ENCODE assay signal across 9 cellular contexts in the genomic region with DNA sequence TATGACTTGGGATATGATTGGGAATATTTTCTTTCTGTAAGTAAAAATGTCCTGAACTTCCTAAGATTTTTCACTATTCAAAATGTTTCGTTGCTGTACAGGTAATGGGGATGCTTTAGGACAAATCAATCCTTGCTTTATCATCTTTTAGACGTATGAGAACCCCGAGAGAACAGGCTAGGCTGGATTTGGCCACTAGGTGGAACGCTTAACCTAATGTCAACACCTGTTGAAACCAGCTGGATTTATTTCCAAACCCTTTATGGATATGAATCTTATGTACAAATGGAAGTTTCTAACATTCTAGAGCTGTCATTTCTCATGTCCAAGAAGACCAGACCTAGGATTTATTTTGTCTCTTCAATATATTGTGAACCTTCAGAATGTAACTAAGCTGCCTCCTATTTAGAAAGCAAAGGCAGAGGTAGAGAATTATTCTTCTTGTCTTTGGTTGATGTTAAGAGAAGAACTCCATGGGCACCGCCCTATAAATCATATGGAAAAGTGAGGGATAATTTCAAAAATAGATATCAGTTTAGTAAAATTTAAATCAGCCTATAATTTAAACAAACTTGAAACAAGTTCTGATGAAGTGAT.
DNase-seq lines count a peak whose midpoint lies in the region; ATAC-seq and TF ChIP-seq lines count a peak whose summit lies in the region.
"Had no signal": no experiment of that assay in that cellular context is flagged by ENCODE, and none has a peak within 500 bp of the region (broad histone marks: within the 10 kb centered on the region; RNA-seq: fewer than 3 reads in every experiment).

No MANE protein-coding gene starts in this region.

- H3K4me1 ChIP-seq in Caco-2, result no peaks in the 10 kb centered on the region
- H3K4me1 ChIP-seq in neural progenitor cell, result no peaks in the 10 kb centered on the region
- H3K4me1 ChIP-seq in vagina, result no peaks in the 10 kb centered on the region

- peaks cover 3% of the 10 kb centered on the region for H3K27me3 Mint-ChIP-seq in Caco-2 (ENCODE audit: insufficient read depth, unreplicated experiment)
- H3K27me3 Mint-ChIP-seq in neural progenitor cell (ENCODE audit: insufficient read depth, low read depth), result peaks cover 10% of the 10 kb centered on the region

- H3K27ac Mint-ChIP-seq in Caco-2 (ENCODE audit: unreplicated experiment), result no peak overlapping the region
- H3K27ac Mint-ChIP-seq in neural progenitor cell, result no peak overlapping the region

- H3K27me3 ChIP-seq in Caco-2 (replicated peaks; ENCODE audit: control insufficient read depth, insufficient read depth, low read length), result no peaks in the 10 kb centered on the region
- H3K27me3 ChIP-seq in neural progenitor cell, result no peaks in the 10 kb centered on the region
- H3K27me3 ChIP-seq in vagina, result no peaks in the 10 kb centered on the region

- H3K4me3 Mint-ChIP-seq in Caco-2 (ENCODE audit: unreplicated experiment), result no peak overlapping the region
- no peak overlapping the region for H3K4me3 Mint-ChIP-seq in neural progenitor cell

- CTCF ChIA-PET in Caco-2 (lab: Charles Lee), result interaction anchor here (1.0 to 1.4 kb wide), 2 partner anchors 415 to 418 kb away, joined by 3 to 4 read pairs; no protein-coding TSS in a partner anchor

- H3K36me3 Mint-ChIP-seq in Caco-2 (ENCODE audit: insufficient read depth, unreplicated experiment) (no peaks in the 10 kb centered on the region), neural progenitor cell (no peaks in the 10 kb centered on the region)

- H3K9ac ChIP-seq in neural progenitor cell, result no peak overlapping the region

- peak; percentile 84 for ATAC-seq in GM19035 (IDR thresholded peaks at IDR 0.05; ENCODE audit: unreplicated experiment)
- ATAC-seq in HG03439 (IDR thresholded peaks at IDR 0.05; ENCODE audit: unreplicated experiment), result peak; percentile 78

- H3K4me1 Mint-ChIP-seq in Caco-2 (ENCODE audit: low read depth, unreplicated experiment) (no peaks in the 10 kb centered on the region), neural progenitor cell (no peaks in the 10 kb centered on the region)

- no peaks in the 10 kb centered on the region for H3F3A ChIP-seq in neural progenitor cell (ENCODE audit: low read depth)

- intact Hi-C loops in Caco-2 (cut with micrococcal nuclease; ENCODE audit: unreplicated experiment) (loop anchor here (2.0 to 10.0 kb wide), 2 partner anchors 58 to 552 kb away; no protein-coding TSS in a partner anchor), vagina (cut with DNase I) (loop anchor here (10.0 kb wide), 1 partner anchor 548 kb away; no protein-coding TSS in a partner anchor)

- BruUV-seq in Caco-2 (replicated peaks; lab: Mats Ljungman, UMichigan), result no TSS peak

- H3K9me3 ChIP-seq in Caco-2 (no peaks in the 10 kb centered on the region), neural progenitor cell (ENCODE audit: low read depth) (no peaks in the 10 kb centered on the region), vagina (no peaks in the 10 kb centered on the region)

- H3K27ac ChIP-seq in neural progenitor cell, result no peak overlapping the region
- no peak overlapping the region for H3K27ac ChIP-seq in vagina
- H3K27ac ChIP-seq: SK-N-MC had no signal

- H3K36me3 ChIP-seq in Caco-2 (ENCODE audit: control insufficient read depth, insufficient read depth, low read length) (no peaks in the 10 kb centered on the region), neural progenitor cell (no peaks in the 10 kb centered on the region), vagina (no peaks in the 10 kb centered on the region)

- TF ChIP-seq CTCF in Caco-2 (IDR thresholded peaks at IDR 0.05; ENCODE audit: insufficient read depth in 1 of 2, low read depth in 1 of 2, low read length in 1 of 2, severe bottlenecking in 1 of 2, unreplicated experiment in 1 of 2) (peak; percentile 34 to 47), neural progenitor cell (IDR thresholded peaks at IDR 0.05) (peak; percentile 84), vagina (IDR thresholded peaks at IDR 0.05) (peak in 1 of 3 experiments; percentile 18)

- H2AFZ ChIP-seq in neural progenitor cell (replicated peaks), result no peak overlapping the region

- POLR2A ChIA-PET in Caco-2 (lab: Charles Lee), result no interaction called here

- no peaks in the 10 kb centered on the region for H3K79me2 ChIP-seq in neural progenitor cell (ENCODE audit: low read depth)

- H3K9me3 Mint-ChIP-seq in Caco-2 (ENCODE audit: unreplicated experiment) (no peaks in the 10 kb centered on the region), neural progenitor cell (peaks cover 12% of the 10 kb centered on the region)

- no peaks in the 10 kb centered on the region for H4K20me1 ChIP-seq in neural progenitor cell (ENCODE audit: low read depth)

- no peak for TF ChIP-seq POLR2A in vagina (IDR thresholded peaks at IDR 0.05)

- no peak overlapping the region for H3K4me2 ChIP-seq in neural progenitor cell

- no peak overlapping the region for H3K4me3 ChIP-seq in Caco-2 (ENCODE audit: low read depth, low read length)
- no peak overlapping the region for H3K4me3 ChIP-seq in neural progenitor cell
- H3K4me3 ChIP-seq in vagina, result no peak overlapping the region
- H3K4me3 ChIP-seq: SK-N-MC had no signal

- DNase-seq in Caco-2 (peak in 1 of 2 experiments; percentile 14), NCI-H526 treated with DMSO at 0.1 percent for 48 hours (lab: John Stamatoyannopoulos, UW) (peak; percentile 30), dermis microvascular lymphatic vessel endothelial cell (ENCODE audit: low read depth in 2 of 2) (peak; percentile 27 to 57), neural progenitor cell (ENCODE audit: low spot score) (peak; percentile 54), vagina (ENCODE audit: extremely low spot score in 2 of 2) (no peak)
- no peak for DNase-seq in activated CD8-positive, alpha-beta memory T cell treated with anti-CD3 and anti-CD28 coated beads, Interleukin-2, amount 50 U/mL, for 48 hours

Comparison
In these comparisons a context has a peak if more than half of its experiments do, and no peak if none do; other contexts are left out.
1. DNase-seq: peak in NCI-H526 treated with DMSO at 0.1 percent for 48 hours (single experiment), dermis microvascular lymphatic vessel endothelial cell (2 of 2) and neural progenitor cell (single experiment); none in vagina (0 of 2) and activated CD8-positive, alpha-beta memory T cell treated with anti-CD3 and anti-CD28 coated beads, Interleukin-2, amount 50 U/mL, for 48 hours (single experiment).